15 cellular contexts compared by ENCODE assay signal in genomic region chr15:77126927-77127326, GRCh38. TPM values are rescaled to one million over a fixed set of nuclear protein-coding genes. Genes with fewer than 3 reads are reported as not detected.
DNase-seq lines count a peak whose midpoint lies in the region; ATAC-seq and TF ChIP-seq lines count a peak whose summit lies in the region.
"Had no signal": no experiment of that assay in that cellular context is flagged by ENCODE, and none has a peak within 500 bp of the region (broad histone marks: within the 10 kb centered on the region; RNA-seq: fewer than 3 reads in every experiment).

No MANE protein-coding gene starts in this region.

- TF ChIP-seq CTCF in mesothelial cell of epicardium (IDR thresholded peaks at IDR 0.05; ENCODE audit: unreplicated experiment), result no peak
- TF ChIP-seq CTCF in hepatocyte (IDR thresholded peaks at IDR 0.05; ENCODE audit: poor library complexity), result no peak
- no peak for TF ChIP-seq CTCF in left lung (IDR thresholded peaks at IDR 0.05)

- peak overlapping the region; percentile 2 for H3K27ac Mint-ChIP-seq in mesothelial cell of epicardium
- H3K27ac Mint-ChIP-seq: CD4-positive, alpha-beta T cell had no signal

- H3K4me3 Mint-ChIP-seq in mesothelial cell of epicardium, result no peak overlapping the region
- H3K4me3 Mint-ChIP-seq: CD4-positive, alpha-beta T cell had no signal

- H3K9me3 ChIP-seq in hepatocyte (ENCODE audit: low read depth) (no peaks in the 10 kb centered on the region), left lung (no peaks in the 10 kb centered on the region)
- H3K9me3 ChIP-seq: BE2C had no signal

- 93% methylated on average over 2 of the region's 2 CpGs for WGBS in hepatocyte (ENCODE audit: low lambda C conversion rate, missing lambda C conversion rate)

- no peak overlapping the region for H3K27ac ChIP-seq in hepatocyte
- H3K27ac ChIP-seq in left lung, result no peak overlapping the region

- peak; percentile 10 for DNase-seq in NCI-H2171 treated with DMSO at 0.1 percent for 48 hours (lab: John Stamatoyannopoulos, UW)
- DNase-seq in NCI-H2171 (lab: John Stamatoyannopoulos, UW), result no peak
- DNase-seq in NCI-H524 treated with DMSO at 0.1 percent for 48 hours (lab: John Stamatoyannopoulos, UW), result peak; percentile 89
- no peak for DNase-seq in mesothelial cell of epicardium (ENCODE audit: low spot score in 2 of 2, unreplicated experiment in 2 of 2)
- no peak for DNase-seq in hepatocyte (ENCODE audit: low spot score)
- no peak for DNase-seq in pons (ENCODE audit: low spot score)
- DNase-seq in left lung, result no peak
- DNase-seq: 8988T; BE2C; CD4-positive, alpha-beta T cell; H7; NCI-H1092; NCI-H1694; NK-92 treated with Interleukin-12 subunit alpha and Interleukin-12 subunit beta, amount 100 ng/mL, for 24 hours had no signal

- H3K4me3 ChIP-seq in hepatocyte (no peak overlapping the region), left lung (no peak overlapping the region)

- intact Hi-C loops in left lung (cut with DNase I), result no loop called here

- peaks cover 3% of the 10 kb centered on the region for H3K9me3 Mint-ChIP-seq in mesothelial cell of epicardium
- H3K9me3 Mint-ChIP-seq: CD4-positive, alpha-beta T cell had no signal

- H3K79me2 ChIP-seq in hepatocyte, result no peaks in the 10 kb centered on the region

- H3K4me1 ChIP-seq in hepatocyte (ENCODE audit: insufficient read depth) (peaks cover 7% of the 10 kb centered on the region), left lung (no peaks in the 10 kb centered on the region)
- H3K4me1 ChIP-seq: BE2C had no signal

- no peaks in the 10 kb centered on the region for H3K27me3 ChIP-seq in hepatocyte
- H3K27me3 ChIP-seq in left lung, result no peaks in the 10 kb centered on the region
- H3K27me3 ChIP-seq: BE2C had no signal

- ATAC-seq in esophagus mucosa (peak; percentile 31), left lung (no peak)

- no peaks in the 10 kb centered on the region for H3K27me3 Mint-ChIP-seq in mesothelial cell of epicardium (ENCODE audit: low read depth)
- H3K27me3 Mint-ChIP-seq: CD4-positive, alpha-beta T cell had no signal

- H3K4me1 Mint-ChIP-seq in mesothelial cell of epicardium, result peaks cover 18% of the 10 kb centered on the region

- no peaks in the 10 kb centered on the region for H4K20me1 ChIP-seq in hepatocyte (ENCODE audit: insufficient read depth, poor library complexity, severe bottlenecking)

- no peaks in the 10 kb centered on the region for H3K9me2 ChIP-seq in hepatocyte (replicated peaks; ENCODE audit: insufficient read depth)

- H3K36me3 ChIP-seq in hepatocyte (replicated peaks; ENCODE audit: insufficient read depth, low read depth), result no peaks in the 10 kb centered on the region
- peaks cover 0 to 14% of the 10 kb centered on the region in 2 donors for H3K36me3 ChIP-seq in left lung
- H3K36me3 ChIP-seq: BE2C had no signal

- no peak overlapping the region for H3K4me2 ChIP-seq in hepatocyte

- no peak overlapping the region for H2AFZ ChIP-seq in hepatocyte

- H3K36me3 Mint-ChIP-seq in mesothelial cell of epicardium, result peaks cover 29% of the 10 kb centered on the region

RNA-seq across cellular contexts. Expression of gene TSPAN3, which starts 56.0 kb away (rescaled TPM):
- 60.8 TPM for total RNA-seq in esophagus mucosa
- 301 to 312 TPM (median 307 TPM) in 3 replicates for total RNA-seq in mesothelial cell of epicardium
- total RNA-seq in hepatocyte, result 514 and 616 TPM in 2 replicates
- 497 and 540 TPM in 2 replicates for polyA plus RNA-seq in hepatocyte
- total RNA-seq in left lung, result 100 to 1,000 TPM; 385 to 645 TPM

Comparison
In these comparisons a context has a peak if more than half of its experiments do, and no peak if none do; other contexts are left out.
1. DNase-seq: peak in NCI-H2171 treated with DMSO at 0.1 percent for 48 hours (single experiment) and NCI-H524 treated with DMSO at 0.1 percent for 48 hours (single experiment); none in NCI-H2171 (single experiment), mesothelial cell of epicardium (0 of 2), hepatocyte (single experiment), pons (single experiment) and left lung (0 of 2).